Comparison of ENCODE assay signal across 10 cellular contexts in genomic region chr6:108661430-108661829, GRCh38.
A peak's percentile ranks its signal among the peaks of the same experiment; 100 is the strongest.
DNase-seq lines count a peak whose midpoint lies in the region; ATAC-seq and TF ChIP-seq lines count a peak whose summit lies in the region.
"Had no signal": no experiment of that assay in that cellular context is flagged by ENCODE, and none has a peak within 500 bp of the region (broad histone marks: within the 10 kb centered on the region; RNA-seq: fewer than 3 reads in every experiment).

No MANE protein-coding gene starts in this region.

- no peaks in the 10 kb centered on the region for H3K9me3 ChIP-seq in PC-3 (ENCODE audit: low read length)
- H3K9me3 ChIP-seq in suprapubic skin = no peaks in the 10 kb centered on the region
- H3K9me3 ChIP-seq: gastroesophageal sphincter had no signal

- TF ChIP-seq CTCF in PC-3 (conservative IDR thresholded peaks at IDR 0.05; ENCODE audit: low read depth, low read length) = no peak
- TF ChIP-seq CTCF in suprapubic skin (IDR thresholded peaks at IDR 0.05) = no peak

- intact Hi-C loops in PC-3 (cut with micrococcal nuclease) = no loop called here

- TF ChIP-seq POLR2A in suprapubic skin (IDR thresholded peaks at IDR 0.05) = no peak

- no peak overlapping the region for H3K9ac ChIP-seq in PC-3 (ENCODE audit: low read length)

- H3K79me2 ChIP-seq in PC-3 (ENCODE audit: low read length) = peaks cover 73% of the 10 kb centered on the region

- WGBS in suprapubic skin = 83% methylated on average over 1 of the region's 1 CpG

- H3K4me1 ChIP-seq in PC-3 (ENCODE audit: insufficient read depth, low read length) = peaks cover 34% of the 10 kb centered on the region
- H3K4me1 ChIP-seq in suprapubic skin = peaks cover 22% of the 10 kb centered on the region

- no peaks in the 10 kb centered on the region for H3K27me3 ChIP-seq in PC-3 (ENCODE audit: low read length)
- no peaks in the 10 kb centered on the region for H3K27me3 ChIP-seq in suprapubic skin
- H3K27me3 ChIP-seq: gastroesophageal sphincter had no signal

- H3K4me3 Mint-ChIP-seq in natural killer cell treated with Interleukin-12 subunit alpha and Interleukin-12 subunit beta and Interleukin-15 and Interleukin-18, amount 100 ng/mL, for 72 hours = peak overlapping the region; percentile 25

- CTCF ChIA-PET in PC-3 (lab: Charles Lee) = no interaction called here

- POLR2A ChIA-PET in PC-3 (lab: Charles Lee; ENCODE audit: unreplicated experiment) = no interaction called here

- no peak overlapping the region for H3K4me2 ChIP-seq in PC-3 (ENCODE audit: low read length)

- no peak overlapping the region for H3K27ac Mint-ChIP-seq in natural killer cell treated with Interleukin-12 subunit alpha and Interleukin-12 subunit beta and Interleukin-15 and Interleukin-18, amount 100 ng/mL, for 72 hours

- no TSS peak for BruUV-seq in PC-3 (replicated peaks; lab: Mats Ljungman, UMichigan)

- H2AFZ ChIP-seq in PC-3 (ENCODE audit: low read length) = no peak overlapping the region

- TF ChIP-seq EP300 in suprapubic skin (IDR thresholded peaks at IDR 0.05) = no peak

- DNase-seq in ELR (ENCODE audit: low read depth) = peak; percentile 84
- peak; percentile 63 for DNase-seq in PC-3
- peak; percentile 44 for DNase-seq in dedifferentiated amniotic fluid mesenchymal stem cell (ENCODE audit: extremely low spot score)
- no peak for DNase-seq in natural killer cell treated with Interleukin-12 subunit alpha and Interleukin-12 subunit beta and Interleukin-15 and Interleukin-18, amount 100 ng/mL, for 72 hours (ENCODE audit: low spot score)
- no peak for DNase-seq in DMS53 treated with DMSO at 0.1 percent for 48 hours (lab: John Stamatoyannopoulos, UW; ENCODE audit: unreplicated experiment)
- no peak for DNase-seq in suprapubic skin (ENCODE audit: low spot score in 2 of 2)
- DNase-seq: NCI-H2227 treated with DMSO at 0.1 percent for 48 hours had no signal

- H4K20me1 ChIP-seq in PC-3 (ENCODE audit: low read length) = no peaks in the 10 kb centered on the region

- ATAC-seq in PC-3 (peak; percentile 86), GM18502 (IDR thresholded peaks at IDR 0.05; ENCODE audit: poor library complexity, unreplicated experiment) (no peak), GM21447 (IDR thresholded peaks at IDR 0.05; ENCODE audit: unreplicated experiment) (no peak)
- ATAC-seq in natural killer cell treated with Interleukin-12 subunit alpha and Interleukin-12 subunit beta and Interleukin-15 and Interleukin-18, amount 100 ng/mL, for 72 hours = peak; percentile 61 to 76
- ATAC-seq: gastroesophageal sphincter had no signal

- peaks cover 5% of the 10 kb centered on the region for H3K36me3 Mint-ChIP-seq in natural killer cell treated with Interleukin-12 subunit alpha and Interleukin-12 subunit beta and Interleukin-15 and Interleukin-18, amount 100 ng/mL, for 72 hours

- H3K4me3 ChIP-seq in PC-3 (ENCODE audit: low read length) (no peak overlapping the region), suprapubic skin (no peak overlapping the region)
- H3K4me3 ChIP-seq: gastroesophageal sphincter had no signal

- H3K27ac ChIP-seq in PC-3 (ENCODE audit: low read length) (peak overlapping the region; percentile 54), suprapubic skin (no peak overlapping the region)
- H3K27ac ChIP-seq: gastroesophageal sphincter had no signal

- no peaks in the 10 kb centered on the region for H3K9me3 Mint-ChIP-seq in natural killer cell treated with Interleukin-12 subunit alpha and Interleukin-12 subunit beta and Interleukin-15 and Interleukin-18, amount 100 ng/mL, for 72 hours

- no peaks in the 10 kb centered on the region for H3K27me3 Mint-ChIP-seq in natural killer cell treated with Interleukin-12 subunit alpha and Interleukin-12 subunit beta and Interleukin-15 and Interleukin-18, amount 100 ng/mL, for 72 hours

- no peaks in the 10 kb centered on the region for H3K9me2 ChIP-seq in PC-3 (replicated peaks; ENCODE audit: low read length)

- H3F3A ChIP-seq in PC-3 (ENCODE audit: low read length, unreplicated experiment) = no peaks in the 10 kb centered on the region

- H3K36me3 ChIP-seq in PC-3 (ENCODE audit: low read depth, low read length) = peaks cover 8% of the 10 kb centered on the region
- H3K36me3 ChIP-seq in suprapubic skin = peaks cover 24% of the 10 kb centered on the region

- peaks cover 28 to 49% of the 10 kb centered on the region in 2 donors for H3K4me1 Mint-ChIP-seq in natural killer cell treated with Interleukin-12 subunit alpha and Interleukin-12 subunit beta and Interleukin-15 and Interleukin-18, amount 100 ng/mL, for 72 hours (ENCODE audit: low read depth in 2 of 2)

Comparison
In these comparisons a context has a peak if more than half of its experiments do, and no peak if none do; other contexts are left out.
1. DNase-seq: peak in ELR (single experiment), PC-3 (single experiment) and dedifferentiated amniotic fluid mesenchymal stem cell (single experiment); none in natural killer cell treated with Interleukin-12 subunit alpha and Interleukin-12 subunit beta and Interleukin-15 and Interleukin-18, amount 100 ng/mL, for 72 hours (single experiment), DMS53 treated with DMSO at 0.1 percent for 48 hours (single experiment) and suprapubic skin (0 of 2).
2. ATAC-seq: peak in PC-3 (single experiment) and natural killer cell treated with Interleukin-12 subunit alpha and Interleukin-12 subunit beta and Interleukin-15 and Interleukin-18, amount 100 ng/mL, for 72 hours (2 of 2); none in GM18502 (single experiment) and GM21447 (single experiment).